8 cellular contexts compared by ENCODE assay signal in the genomic region with DNA sequence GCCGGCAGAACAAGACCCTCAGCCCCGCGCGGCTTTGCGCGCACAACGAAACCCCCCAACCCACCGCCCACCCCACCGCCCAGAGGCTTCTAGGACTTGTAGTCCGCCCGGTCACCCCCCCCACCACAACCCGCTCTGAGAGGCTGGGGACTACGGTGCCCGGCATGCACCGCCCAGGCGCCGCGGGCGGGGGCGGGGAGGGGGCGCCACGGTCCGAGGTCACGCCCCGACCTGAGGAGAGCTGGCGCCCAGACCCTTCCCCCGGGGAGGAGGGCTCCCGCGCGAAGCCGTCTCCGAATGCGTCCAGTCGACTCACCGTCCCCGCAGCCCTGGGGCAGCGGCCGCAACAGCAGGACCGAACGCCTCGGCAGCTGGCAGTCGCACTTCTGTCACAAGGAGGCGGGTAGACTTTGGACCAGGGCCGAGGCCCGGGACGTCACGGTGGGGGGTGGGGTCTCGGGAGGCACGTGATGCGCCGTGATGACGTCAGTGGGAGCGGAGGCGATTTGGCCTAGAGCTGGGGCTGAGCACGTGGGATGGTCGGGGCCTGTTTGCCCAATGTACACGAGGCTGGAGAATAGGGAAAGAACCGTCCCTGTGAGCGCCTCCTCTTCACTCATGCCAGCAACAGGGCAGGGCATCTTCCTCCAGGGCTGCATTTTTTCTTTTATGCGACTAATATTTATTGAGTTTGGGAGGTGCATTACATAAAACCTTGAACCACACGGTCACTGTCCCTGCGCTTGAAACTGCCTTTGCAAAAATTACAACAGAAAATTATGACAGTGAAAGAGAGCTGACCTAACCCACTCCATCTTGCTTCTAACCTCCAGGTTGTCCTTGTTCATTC. TPM values are rescaled to one million over a fixed set of nuclear protein-coding genes. Genes with fewer than 3 reads are reported as not detected.
A peak's percentile ranks its signal among the peaks of the same experiment; 100 is the strongest.
DNase-seq lines count a peak whose midpoint lies in the region; ATAC-seq, FAIRE-seq and TF ChIP-seq lines count a peak whose summit lies in the region.

A gene (minus strand): TSS at position 388 of the 850 bp plus-strand sequence. CDS start 24,643 bp downstream, outside the sequence.

- peak; percentile 85 for ATAC-seq in GM18909 (IDR thresholded peaks at IDR 0.05; ENCODE audit: poor library complexity, unreplicated experiment)
- ATAC-seq in HG03196 (IDR thresholded peaks at IDR 0.05; ENCODE audit: unreplicated experiment), result peak; percentile 73

- H3K9me3 ChIP-seq in kidney (ENCODE audit: control insufficient read depth in 1 of 2, low read length in 2 of 2), result peaks cover 0 to 10% of the 10 kb centered on the region in 2 donors

- H3K79me2 ChIP-seq in ACC112 (ENCODE audit: control insufficient read depth, insufficient read depth, low read length, unreplicated experiment), result peaks cover 42% of the 10 kb centered on the region

- peak; percentile 62 for FAIRE-seq in kidney (lab: Jason Lieb, UNC)

- DNase-seq in NCI-H446 treated with DMSO at 0.1 percent for 48 hours (lab: John Stamatoyannopoulos, UW), result peak; percentile 90
- DNase-seq in activated CD4-positive, alpha-beta T cell treated with anti-CD3 and anti-CD28 coated beads for 4 hours, result peak; percentile 98
- DNase-seq in choroid plexus epithelial cell (ENCODE audit: low read depth), result peak; percentile 95
- peak; percentile 99 for DNase-seq in kidney
- DNase-seq in stimulated activated CD4-positive, alpha-beta T cell treated with anti-CD3 and anti-CD28 coated beads, Interleukin-15, amount 100 ng/mL, for 1 hour (ENCODE audit: low read depth in 1 of 2, low spot score in 1 of 2), result peak; percentile 88 to 96

- no peaks in the 10 kb centered on the region; the same call in 1 of the 2 replicates for H3K36me3 ChIP-seq in ACC112 (ENCODE audit: insufficient read depth, low read length)
- H3K36me3 ChIP-seq in kidney (ENCODE audit: control insufficient read depth in 1 of 2, insufficient read depth in 2 of 2, low read length in 2 of 2), result no peaks in the 10 kb centered on the region

- intact Hi-C loops in kidney (cut with DNase I), result no loop called here

- no peak for TF ChIP-seq CTCF in choroid plexus epithelial cell (conservative IDR thresholded peaks at IDR 0.05; ENCODE audit: low read depth, low read length)
- TF ChIP-seq CTCF in kidney (IDR thresholded peaks at IDR 0.05; ENCODE audit: borderline replicate concordance, extremely low read depth, insufficient read depth), result no peak

- H3K4me3 ChIP-seq in ACC112 (ENCODE audit: low read depth, low read length) (peak within 1 kb of the TSS; percentile 96), choroid plexus epithelial cell (ENCODE audit: low read depth, low read length) (peak within 1 kb of the TSS; percentile 79), kidney (ENCODE audit: low read length in 2 of 2) (peak within 1 kb of the TSS; percentile 60 to 81)

- peak within 1 kb of the TSS; percentile 79 for H2AFZ ChIP-seq in ACC112 (ENCODE audit: low read length, unreplicated experiment)

- H3K27ac ChIP-seq in ACC112 (ENCODE audit: low read depth, low read length) (peak within 1 kb of the TSS; percentile 75), kidney (ENCODE audit: low read depth in 2 of 2, low read length in 2 of 2) (peak within 1 kb of the TSS; percentile 77 to 94)

- H3K9ac ChIP-seq in kidney (ENCODE audit: low read length in 2 of 2), result peak within 1 kb of the TSS; percentile 57 to 80

- H3K27me3 ChIP-seq in ACC112 (ENCODE audit: insufficient read depth, low read length), result no peaks in the 10 kb centered on the region

- peaks cover 7% of the 10 kb centered on the region for H3K4me1 ChIP-seq in ACC112 (ENCODE audit: control insufficient read depth, insufficient read depth, low read length, unreplicated experiment)
- H3K4me1 ChIP-seq in kidney (ENCODE audit: control insufficient read depth in 1 of 2, insufficient read depth in 1 of 2, low read depth in 1 of 2, low read length in 2 of 2), result peaks cover 0 to 11% of the 10 kb centered on the region in 2 donors

RNA-seq across cellular contexts. Expression of the gene that starts here (rescaled TPM):
- total RNA-seq in kidney, result 40.8 TPM
- polyA plus RNA-seq in kidney (ENCODE audit: insufficient read depth, low read depth, low replicate concordance), result 80.4 TPM

Comparison
In these comparisons a context has a peak if more than half of its experiments do, and no peak if none do; other contexts are left out.
1. Peak in every context shown above with its lines: DNase-seq, ATAC-seq, H3K4me3 ChIP-seq and H3K27ac ChIP-seq.